ENCODE assay signal across 19 cellular contexts in genomic region chr1:94302497-94302896, GRCh38.
DNase-seq lines count a peak whose midpoint lies in the region; ATAC-seq and TF ChIP-seq lines count a peak whose summit lies in the region.
"Had no signal": no experiment of that assay in that cellular context is flagged by ENCODE, and none has a peak within 500 bp of the region (broad histone marks: within the 10 kb centered on the region; RNA-seq: fewer than 3 reads in every experiment).

No MANE protein-coding gene starts in this region.

- DNase-seq in natural killer cell treated with Interleukin-12 subunit alpha and Interleukin-12 subunit beta and Interleukin-15 and Interleukin-18, amount 100 ng/mL, for 72 hours (ENCODE audit: low spot score): no peak
- DNase-seq in natural killer cell (no peak), RWPE2 (ENCODE audit: low spot score) (no peak), lower lobe of right lung (no peak), upper lobe of right lung (no peak), caudate nucleus (lab: John Stamatoyannopoulos, UW) (no peak)
- no peak for DNase-seq in activated T-cell treated with anti-CD3 and anti-CD28 coated beads, Interleukin-2, amount 50 U/mL, for 1 hour
- no peak for DNase-seq in activated CD4-positive, alpha-beta T cell treated with anti-CD3 and anti-CD28 coated beads for 48 hours
- DNase-seq: DMS53, GOT3, MV-4-11, NCI-H1105 treated with DMSO at 0.1 percent for 48 hours, NCI-H1694, NCI-H2081, NCI-H2171 treated with DMSO at 0.1 percent for 48 hours, NCI-H524 treated with DMSO at 0.1 percent for 48 hours, SHP77 treated with DMSO at 0.1 percent for 48 hours had no signal

- no peaks in the 10 kb centered on the region for H3K9me3 Mint-ChIP-seq in natural killer cell treated with Interleukin-12 subunit alpha and Interleukin-12 subunit beta and Interleukin-15 and Interleukin-18, amount 100 ng/mL, for 72 hours
- H3K9me3 Mint-ChIP-seq in natural killer cell: no peaks in the 10 kb centered on the region

- peaks cover 33 to 43% of the 10 kb centered on the region in 2 donors for H3K27me3 Mint-ChIP-seq in natural killer cell treated with Interleukin-12 subunit alpha and Interleukin-12 subunit beta and Interleukin-15 and Interleukin-18, amount 100 ng/mL, for 72 hours
- H3K27me3 Mint-ChIP-seq in natural killer cell (ENCODE audit: low read depth in 2 of 2): peaks cover 0 to 11% of the 10 kb centered on the region in 2 donors

- H3K9me3 ChIP-seq in RWPE2 (ENCODE audit: severe bottlenecking): no peaks in the 10 kb centered on the region
- H3K9me3 ChIP-seq in lower lobe of right lung: no peaks in the 10 kb centered on the region
- no peaks in the 10 kb centered on the region for H3K9me3 ChIP-seq in upper lobe of right lung

- intact Hi-C loops in natural killer cell (cut with micrococcal nuclease) (no loop called here), lower lobe of right lung (cut with DNase I) (no loop called here), upper lobe of right lung (cut with DNase I) (no loop called here)

- H3K4me1 ChIP-seq in RWPE2 (ENCODE audit: insufficient read depth, poor library complexity, severe bottlenecking) (peaks cover 54% of the 10 kb centered on the region), lower lobe of right lung (peaks cover 54% of the 10 kb centered on the region), upper lobe of right lung (peaks cover 27% of the 10 kb centered on the region)

- no peak overlapping the region for H3K27ac Mint-ChIP-seq in natural killer cell treated with Interleukin-12 subunit alpha and Interleukin-12 subunit beta and Interleukin-15 and Interleukin-18, amount 100 ng/mL, for 72 hours
- no peak overlapping the region for H3K27ac Mint-ChIP-seq in natural killer cell
- H3K27ac Mint-ChIP-seq: B cell had no signal

- H3K36me3 ChIP-seq in RWPE2 (ENCODE audit: low read depth): no peaks in the 10 kb centered on the region
- no peaks in the 10 kb centered on the region for H3K36me3 ChIP-seq in lower lobe of right lung
- H3K36me3 ChIP-seq in upper lobe of right lung: no peaks in the 10 kb centered on the region

- peak overlapping the region; percentile 89 for H3K27ac ChIP-seq in RWPE2 (ENCODE audit: poor library complexity, severe bottlenecking)
- peak overlapping the region; percentile 12 for H3K27ac ChIP-seq in lower lobe of right lung
- H3K27ac ChIP-seq in upper lobe of right lung: peak overlapping the region; percentile 0
- H3K27ac ChIP-seq in caudate nucleus (ENCODE audit: low read depth, low read length): no peak overlapping the region

- H3K4me3 Mint-ChIP-seq in natural killer cell treated with Interleukin-12 subunit alpha and Interleukin-12 subunit beta and Interleukin-15 and Interleukin-18, amount 100 ng/mL, for 72 hours: no peak overlapping the region
- no peak overlapping the region for H3K4me3 Mint-ChIP-seq in natural killer cell
- H3K4me3 Mint-ChIP-seq: B cell had no signal

- no peaks in the 10 kb centered on the region for H3K4me1 Mint-ChIP-seq in natural killer cell treated with Interleukin-12 subunit alpha and Interleukin-12 subunit beta and Interleukin-15 and Interleukin-18, amount 100 ng/mL, for 72 hours (ENCODE audit: low read depth in 2 of 2)
- H3K4me1 Mint-ChIP-seq in natural killer cell: no peaks in the 10 kb centered on the region
- H3K4me1 Mint-ChIP-seq: B cell had no signal

- no peaks in the 10 kb centered on the region for H3K36me3 Mint-ChIP-seq in natural killer cell treated with Interleukin-12 subunit alpha and Interleukin-12 subunit beta and Interleukin-15 and Interleukin-18, amount 100 ng/mL, for 72 hours
- H3K36me3 Mint-ChIP-seq in natural killer cell: no peaks in the 10 kb centered on the region

- H3K27me3 ChIP-seq in RWPE2 (ENCODE audit: insufficient read depth, poor library complexity, severe bottlenecking): no peaks in the 10 kb centered on the region
- no peaks in the 10 kb centered on the region for H3K27me3 ChIP-seq in lower lobe of right lung (ENCODE audit: low read depth)
- H3K27me3 ChIP-seq in upper lobe of right lung: no peaks in the 10 kb centered on the region

- peak; percentile 11 to 17 for ATAC-seq in natural killer cell treated with Interleukin-12 subunit alpha and Interleukin-12 subunit beta and Interleukin-15 and Interleukin-18, amount 100 ng/mL, for 72 hours
- ATAC-seq in natural killer cell (no peak), RWPE2 (ENCODE audit: low read depth) (no peak), lower lobe of right lung (no peak), upper lobe of right lung (no peak)
- ATAC-seq: SK-N-SH treated with all-trans-retinoic acid at 6 μM for 48 hours had no signal

- H3K4me3 ChIP-seq in RWPE2 (ENCODE audit: severe bottlenecking) (no peak overlapping the region), lower lobe of right lung (no peak overlapping the region), upper lobe of right lung (no peak overlapping the region)

- TF ChIP-seq CTCF in natural killer cell (IDR thresholded peaks at IDR 0.05): no peak
- no peak for TF ChIP-seq CTCF in RWPE2 (IDR thresholded peaks at IDR 0.05; ENCODE audit: poor library complexity, severe bottlenecking)
- no peak for TF ChIP-seq CTCF in lower lobe of right lung (IDR thresholded peaks at IDR 0.05)
- no peak for TF ChIP-seq CTCF in upper lobe of right lung (IDR thresholded peaks at IDR 0.05)

Comparison
In these comparisons a context has a peak if more than half of its experiments do, and no peak if none do; other contexts are left out.
1. ATAC-seq: peak in natural killer cell treated with Interleukin-12 subunit alpha and Interleukin-12 subunit beta and Interleukin-15 and Interleukin-18, amount 100 ng/mL, for 72 hours (2 of 2); none in natural killer cell (0 of 3), RWPE2 (single experiment), lower lobe of right lung (0 of 2) and upper lobe of right lung (single experiment).